ENCODE assay signal across 8 cellular contexts in genomic region chr20:63495771-63496403, GRCh38. TPM values are rescaled to one million over a fixed set of nuclear protein-coding genes. Genes with fewer than 3 reads are reported as not detected.
DNase-seq lines count a peak whose midpoint lies in the region; ATAC-seq and TF ChIP-seq lines count a peak whose summit lies in the region.

No MANE protein-coding gene starts in this region.

- intact Hi-C loops in right cardiac atrium (cut with DNase I): no loop called here

- H3K27ac ChIP-seq in right cardiac atrium (ENCODE audit: low read length) (no peak overlapping the region), smooth muscle cell (ENCODE audit: low read depth) (no peak overlapping the region)

- WGBS in right cardiac atrium: 25% methylated on average over 43 of the region's 43 CpGs
- 50% methylated on average over 26 of the region's 43 CpGs for WGBS in smooth muscle cell (ENCODE audit: low lambda C conversion rate)

- H3F3A ChIP-seq in smooth muscle cell (ENCODE audit: low read depth): no peaks in the 10 kb centered on the region

- TF ChIP-seq CTCF in HFF-Myc (IDR thresholded peaks at IDR 0.05; ENCODE audit: low read depth, low read length, missing control alignments) (peak; percentile 95), smooth muscle cell (IDR thresholded peaks at IDR 0.05; ENCODE audit: borderline replicate concordance, insufficient read depth, poor library complexity, severe bottlenecking) (peak; percentile 91)

- no peaks in the 10 kb centered on the region for H3K36me3 ChIP-seq in smooth muscle cell (ENCODE audit: low read depth)

- H3K4me2 ChIP-seq in smooth muscle cell: peak overlapping the region; percentile 72

- no peak overlapping the region for H3K9ac ChIP-seq in smooth muscle cell (ENCODE audit: low read depth)

- H3K4me3 ChIP-seq in HFF-Myc (replicated peaks; ENCODE audit: low read depth, low read length) (no peak overlapping the region), right cardiac atrium (ENCODE audit: low read length) (peak overlapping the region; percentile 71), smooth muscle cell (peak overlapping the region; percentile 22)

- H3K4me1 ChIP-seq in right cardiac atrium (ENCODE audit: control insufficient read depth, insufficient read depth, low read length) (peaks cover 3% of the 10 kb centered on the region), smooth muscle cell (ENCODE audit: low read depth) (peaks cover 3% of the 10 kb centered on the region)

- H2AFZ ChIP-seq in smooth muscle cell (ENCODE audit: low read depth): peak overlapping the region; percentile 3

- DNase-seq in Ammon's horn (ENCODE audit: low spot score) (peak; percentile 72), HFF-Myc (ENCODE audit: extremely low read depth, low read depth) (no peak), T-helper 22 cell (ENCODE audit: low read depth) (peak; percentile 47), anterior cingulate cortex (lab: John Stamatoyannopoulos, UW) (peak in 38 of 58 donors; percentile 9 to 76 (median 41)), right cardiac atrium (peak; percentile 73 to 90 (median 88)), smooth muscle cell (lab: John Stamatoyannopoulos, UW; ENCODE audit: unreplicated experiment) (peak; percentile 30)

- ATAC-seq in right cardiac atrium (peak; percentile 36 to 38), GM21528 (IDR thresholded peaks at IDR 0.05; ENCODE audit: low FRiP score, unreplicated experiment) (no peak), HG03045 (IDR thresholded peaks at IDR 0.05; ENCODE audit: unreplicated experiment) (no peak)

- no peaks in the 10 kb centered on the region for H3K9me3 ChIP-seq in right cardiac atrium (ENCODE audit: control insufficient read depth, low read length)
- no peaks in the 10 kb centered on the region for H3K9me3 ChIP-seq in smooth muscle cell (replicated peaks; ENCODE audit: low read depth)

- H3K79me2 ChIP-seq in smooth muscle cell (ENCODE audit: low read depth): no peaks in the 10 kb centered on the region

- H3K27me3 ChIP-seq in right cardiac atrium (ENCODE audit: control insufficient read depth, insufficient read depth) (no peaks in the 10 kb centered on the region), smooth muscle cell (ENCODE audit: low read depth) (peaks cover 25% of the 10 kb centered on the region)

- no peaks in the 10 kb centered on the region for H4K20me1 ChIP-seq in smooth muscle cell (ENCODE audit: low read depth)

RNA-seq across cellular contexts. Expression of gene EEF1A2, which starts 3.0 kb away (rescaled TPM):
- total RNA-seq in right cardiac atrium (1,000 to 10,000 TPM in 1 of 4 donors, 100 to 1,000 TPM in 3; 701 to 1,033 (median 894) TPM), smooth muscle cell (1.8 and 5.1 TPM in 2 replicates)
- polyA plus RNA-seq in right cardiac atrium (952 TPM), smooth muscle cell (2.1 and 7.7 TPM in 2 replicates)

RNA-seq across cellular contexts. Expression of gene KCNQ2, which starts 23.4 kb away (rescaled TPM):
- total RNA-seq in right cardiac atrium: 1 to 10 TPM in 2 of 4 donors, not detected in 2; 1.1 to 2.3 TPM
- under 0.01 TPM for polyA plus RNA-seq in right cardiac atrium
- 1.5 and 5.1 TPM in 2 replicates for total RNA-seq in smooth muscle cell
- polyA plus RNA-seq in smooth muscle cell: 1.8 and 5.7 TPM in 2 replicates

RNA-seq across cellular contexts. Expression of gene PPDPF, which starts 24.7 kb away (rescaled TPM):
- total RNA-seq in right cardiac atrium (100 to 1,000 TPM; 143 to 244 (median 223) TPM), smooth muscle cell (97.7 and 118 TPM in 2 replicates)
- polyA plus RNA-seq in right cardiac atrium (276 TPM), smooth muscle cell (365 and 418 TPM in 2 replicates)

RNA-seq across cellular contexts. Expression of gene PTK6, which starts 41.3 kb away (rescaled TPM):
- total RNA-seq in right cardiac atrium: under 1 TPM in 2 of 4 donors, not detected in 2; 0.09 to 0.15 TPM
- 0.14 TPM for polyA plus RNA-seq in right cardiac atrium
- 0.09 TPM in 1 of 2 replicates, not detected in the other for total RNA-seq in smooth muscle cell
- 0.05 and 0.15 TPM in 2 replicates for polyA plus RNA-seq in smooth muscle cell

RNA-seq across cellular contexts. Expression of gene SRMS, which starts 51.7 kb away (rescaled TPM):
- not detected for total RNA-seq in right cardiac atrium
- not detected for polyA plus RNA-seq in right cardiac atrium
- total RNA-seq in smooth muscle cell: not detected in 2 replicates
- polyA plus RNA-seq in smooth muscle cell: 0.19 TPM in 1 of 2 replicates, not detected in the other

Comparison
In these comparisons a context has a peak if more than half of its experiments do, and no peak if none do; other contexts are left out.
1. ATAC-seq: peak in right cardiac atrium (2 of 2); none in GM21528 (single experiment) and HG03045 (single experiment).
2. RNA of gene EEF1A2, which starts 3.0 kb away (total RNA-seq): 701 to 1,033 TPM in right cardiac atrium; 1.8 to 5.1 TPM in smooth muscle cell; every median in the first group is over 100 times any median in the second.